In the genomic region with DNA sequence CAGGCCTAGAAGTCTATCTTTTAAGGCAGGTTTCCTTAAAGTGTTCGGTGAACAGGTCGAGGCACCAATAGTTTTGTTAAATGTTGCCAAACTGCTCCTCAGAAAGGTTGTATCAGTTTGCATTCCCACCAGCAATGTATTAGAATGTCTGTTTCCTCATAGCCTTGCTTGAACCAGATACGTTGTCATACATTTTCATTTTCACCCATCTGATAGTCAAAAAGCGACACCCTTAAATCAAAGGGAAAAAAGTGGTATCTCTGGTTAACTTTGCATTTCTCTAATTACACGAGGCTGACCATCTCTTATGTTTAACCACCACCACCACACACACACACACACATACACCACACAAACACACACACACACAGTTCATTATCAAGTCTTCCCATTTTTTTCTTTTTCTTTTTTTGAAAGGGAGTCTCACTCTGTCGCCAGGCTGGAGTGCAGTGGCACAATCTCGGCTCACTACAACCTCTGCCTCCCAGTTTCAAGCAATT, we compare ENCODE assay signal across 23 cellular contexts. TPM values are rescaled to one million over a fixed set of nuclear protein-coding genes. Genes with fewer than 3 reads are reported as not detected.
DNase-seq lines count a peak whose midpoint lies in the region; ATAC-seq lines count a peak whose summit lies in the region.
"Had no signal": no experiment of that assay in that cellular context is flagged by ENCODE, and none has a peak within 500 bp of the region (broad histone marks: within the 10 kb centered on the region; RNA-seq: fewer than 3 reads in every experiment).

No MANE protein-coding gene starts in this region.

- peaks cover 20% of the 10 kb centered on the region for H3K4me1 Mint-ChIP-seq in stimulated activated naive CD8-positive, alpha-beta T cell treated with anti-CD3 and anti-CD28 coated beads, Interleukin-15, Interleukin-2, amounts not matched to agents 100 ng/mL and 50 ng/mL, for 24 hours (ENCODE audit: low read depth)
- H3K4me1 Mint-ChIP-seq in activated T-helper 17 cell treated with anti-CD3 and anti-CD28 coated beads, Interleukin-2, amount 50 U/mL, for 72 hours: peaks cover 15% of the 10 kb centered on the region
- peaks cover 21% of the 10 kb centered on the region for H3K4me1 Mint-ChIP-seq in memory B cell
- H3K4me1 Mint-ChIP-seq: mesothelial cell of epicardium had no signal

- peaks cover 37% of the 10 kb centered on the region for H3K36me3 Mint-ChIP-seq in stimulated activated naive CD8-positive, alpha-beta T cell treated with anti-CD3 and anti-CD28 coated beads, Interleukin-15, Interleukin-2, amounts not matched to agents 100 ng/mL and 50 ng/mL, for 24 hours (ENCODE audit: low read depth)
- H3K36me3 Mint-ChIP-seq in activated T-helper 17 cell treated with anti-CD3 and anti-CD28 coated beads, Interleukin-2, amount 50 U/mL, for 72 hours (ENCODE audit: low read depth): peaks cover 71% of the 10 kb centered on the region
- H3K36me3 Mint-ChIP-seq in memory B cell: no peaks in the 10 kb centered on the region

- H3K9me3 Mint-ChIP-seq in stimulated activated naive CD8-positive, alpha-beta T cell treated with anti-CD3 and anti-CD28 coated beads, Interleukin-15, Interleukin-2, amounts not matched to agents 100 ng/mL and 50 ng/mL, for 24 hours: no peaks in the 10 kb centered on the region
- H3K9me3 Mint-ChIP-seq in activated T-helper 17 cell treated with anti-CD3 and anti-CD28 coated beads, Interleukin-2, amount 50 U/mL, for 72 hours: no peaks in the 10 kb centered on the region
- no peaks in the 10 kb centered on the region for H3K9me3 Mint-ChIP-seq in memory B cell
- H3K9me3 Mint-ChIP-seq: CD14-positive monocyte, mesothelial cell of epicardium, T-cell had no signal

- H3K27ac Mint-ChIP-seq in stimulated activated naive CD8-positive, alpha-beta T cell treated with anti-CD3 and anti-CD28 coated beads, Interleukin-15, Interleukin-2, amounts not matched to agents 100 ng/mL and 50 ng/mL, for 24 hours: peak overlapping the region; percentile 42
- H3K27ac Mint-ChIP-seq in activated T-helper 17 cell treated with anti-CD3 and anti-CD28 coated beads, Interleukin-2, amount 50 U/mL, for 72 hours: peak overlapping the region; percentile 74
- peak overlapping the region; percentile 8 for H3K27ac Mint-ChIP-seq in memory B cell
- H3K27ac Mint-ChIP-seq: mesothelial cell of epicardium, T-cell had no signal

- H3K27me3 Mint-ChIP-seq in stimulated activated naive CD8-positive, alpha-beta T cell treated with anti-CD3 and anti-CD28 coated beads, Interleukin-15, Interleukin-2, amounts not matched to agents 100 ng/mL and 50 ng/mL, for 24 hours: no peaks in the 10 kb centered on the region
- H3K27me3 Mint-ChIP-seq in activated T-helper 17 cell treated with anti-CD3 and anti-CD28 coated beads, Interleukin-2, amount 50 U/mL, for 72 hours: no peaks in the 10 kb centered on the region
- no peaks in the 10 kb centered on the region for H3K27me3 Mint-ChIP-seq in memory B cell
- H3K27me3 Mint-ChIP-seq: naive thymus-derived CD4-positive, alpha-beta T cell; T-cell had no signal

- ATAC-seq in stimulated activated naive CD8-positive, alpha-beta T cell treated with anti-CD3 and anti-CD28 coated beads, Interleukin-15, Interleukin-2, amounts not matched to agents 100 U/mL and 50 U/mL, for 24 hours: no peak
- peak; percentile 63 for ATAC-seq in activated T-helper 17 cell treated with anti-CD3 and anti-CD28 coated beads, Interleukin-2, amount 50 U/mL, for 72 hours (replicated peaks)
- no peak for ATAC-seq in memory B cell (ENCODE audit: low read depth)
- no peak for ATAC-seq in HG03025 (IDR thresholded peaks at IDR 0.05; ENCODE audit: low FRiP score, unreplicated experiment)
- ATAC-seq: activated CD4-positive, CD25-positive, alpha-beta regulatory T cell treated with anti-CD3 and anti-CD28 coated beads, Interleukin-2, amount 50 U/mL, for 24 hours; body of pancreas; left ventricle myocardium superior; naive thymus-derived CD4-positive, alpha-beta T cell; T-cell had no signal

- in situ Hi-C loops in HAP-1 (cut with MboI; ENCODE audit: low sequenced_read_pairs): no loop called here

- H3K27me3 ChIP-seq in HAP-1 (ENCODE audit: low read depth): no peaks in the 10 kb centered on the region
- H3K27me3 ChIP-seq: body of pancreas, suprapubic skin had no signal

- H3K4me1 ChIP-seq in HAP-1: no peaks in the 10 kb centered on the region
- H3K4me1 ChIP-seq: suprapubic skin had no signal

- no peaks in the 10 kb centered on the region for H3K9me3 ChIP-seq in HAP-1
- H3K9me3 ChIP-seq: body of pancreas, suprapubic skin had no signal

- no peak overlapping the region for H3K4me3 ChIP-seq in HAP-1
- H3K4me3 ChIP-seq: body of pancreas, GM23248, suprapubic skin had no signal

- no peak for DNase-seq in stimulated activated naive CD8-positive, alpha-beta T cell treated with anti-CD3 and anti-CD28 coated beads, Interleukin-15, Interleukin-2, amounts not matched to agents 100 U/mL and 50 U/mL, for 24 hours
- DNase-seq in memory B cell (ENCODE audit: low spot score in 2 of 2): no peak
- no peak for DNase-seq in superior temporal gyrus (ENCODE audit: extremely low spot score)
- no peak for DNase-seq in HAP-1 (ENCODE audit: low spot score in 2 of 2)
- DNase-seq: body of pancreas; glutamatergic neuron; GM23248; islet precursor cell; Kasumi-1; left ventricle myocardium superior; MV-4-11; naive thymus-derived CD4-positive, alpha-beta T cell; NCI-H446 treated with DMSO at 0.1 percent for 48 hours; RPMI8226; stimulated activated CD4-positive, alpha-beta T cell treated with anti-CD3 and anti-CD28 coated beads, Interleukin-2, amount 100 ng/mL, for 24 hours; T-cell had no signal

- no peak overlapping the region for H3K4me3 Mint-ChIP-seq in stimulated activated naive CD8-positive, alpha-beta T cell treated with anti-CD3 and anti-CD28 coated beads, Interleukin-15, Interleukin-2, amounts not matched to agents 100 ng/mL and 50 ng/mL, for 24 hours
- H3K4me3 Mint-ChIP-seq in activated T-helper 17 cell treated with anti-CD3 and anti-CD28 coated beads, Interleukin-2, amount 50 U/mL, for 72 hours: peak overlapping the region; percentile 29
- no peak overlapping the region for H3K4me3 Mint-ChIP-seq in memory B cell
- H3K4me3 Mint-ChIP-seq: CD14-positive monocyte; mesothelial cell of epicardium; naive thymus-derived CD4-positive, alpha-beta T cell; T-cell had no signal

- peaks cover 17% of the 10 kb centered on the region for H3K36me3 ChIP-seq in HAP-1 (replicated peaks)

RNA-seq across cellular contexts. Expression of a gene that starts 16.3 kb away (rescaled TPM):
- 10 to 100 TPM; 62.8 to 75.3 TPM for total RNA-seq in activated T-helper 17 cell treated with anti-CD3 and anti-CD28 coated beads, Interleukin-2, amount 50 U/mL, for 72 hours

RNA-seq across cellular contexts. Expression of a gene that starts 20.2 kb away (rescaled TPM):
- total RNA-seq in activated T-helper 17 cell treated with anti-CD3 and anti-CD28 coated beads, Interleukin-2, amount 50 U/mL, for 72 hours: 10 to 100 TPM; 50.0 to 57.1 TPM

Comparison
In these comparisons a context has a peak if more than half of its experiments do, and no peak if none do; other contexts are left out.
1. H3K27ac Mint-ChIP-seq: peak in every context shown above with its lines; median percentile 74 in activated T-helper 17 cell treated with anti-CD3 and anti-CD28 coated beads, Interleukin-2, amount 50 U/mL, for 72 hours; 42 in stimulated activated naive CD8-positive, alpha-beta T cell treated with anti-CD3 and anti-CD28 coated beads, Interleukin-15, Interleukin-2, amounts not matched to agents 100 ng/mL and 50 ng/mL, for 24 hours; 8 in memory B cell.